In the genomic region with DNA sequence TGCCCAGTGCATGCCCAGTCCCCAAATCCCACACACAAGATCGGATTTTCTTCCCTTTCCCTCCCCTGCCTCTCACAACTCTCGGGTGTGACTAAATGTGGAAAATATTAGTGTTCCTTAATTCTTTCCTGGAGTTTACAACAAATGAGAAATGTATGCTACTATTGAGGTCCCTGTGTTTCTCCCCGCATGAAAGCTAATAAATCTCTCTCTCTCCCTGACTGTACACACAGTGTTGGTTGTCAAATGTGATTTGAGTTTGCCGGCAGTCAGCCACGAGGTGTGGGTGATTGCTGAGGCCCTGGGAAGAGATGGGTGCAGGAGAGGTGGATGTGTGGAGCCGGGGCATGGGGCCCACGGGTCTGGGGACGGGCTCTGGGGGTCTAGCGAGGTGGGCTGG, we compare ENCODE assay signal across 18 cellular contexts.
DNase-seq lines count a peak whose midpoint lies in the region; ATAC-seq and TF ChIP-seq lines count a peak whose summit lies in the region.
"Had no signal": no experiment of that assay in that cellular context is flagged by ENCODE, and none has a peak within 500 bp of the region (broad histone marks: within the 10 kb centered on the region; RNA-seq: fewer than 3 reads in every experiment).

No MANE protein-coding gene starts in this region.

- H3K27me3 Mint-ChIP-seq in activated naive CD4-positive, alpha-beta T cell treated with anti-CD3 and anti-CD28 coated beads, Interleukin-2, amount 50 U/mL, for 24 hours, result peaks cover 3% of the 10 kb centered on the region
- H3K27me3 Mint-ChIP-seq in stimulated activated memory B cell treated with anti-CD40 and anti-IgM and Interleukin-4, amounts not matched to agents 10 μg/mL and 1 μg/mL and 100 μg/mL, for 72 hours, result no peaks in the 10 kb centered on the region
- H3K27me3 Mint-ChIP-seq in endothelial cell (ENCODE audit: unreplicated experiment), result peaks cover 5% of the 10 kb centered on the region

- peaks cover 25 to 29% of the 10 kb centered on the region in 2 experiments for H3K4me1 ChIP-seq in HCT116 (ENCODE audit: control insufficient read depth in 1 of 2, insufficient read depth in 2 of 2, low read length in 2 of 2)
- H3K4me1 ChIP-seq in adipocyte (ENCODE audit: control insufficient read depth, insufficient read depth, low read length), result no peaks in the 10 kb centered on the region
- H3K4me1 ChIP-seq: ascending aorta, colonic mucosa had no signal

- peaks cover 27% of the 10 kb centered on the region for H3K4me1 Mint-ChIP-seq in activated naive CD4-positive, alpha-beta T cell treated with anti-CD3 and anti-CD28 coated beads, Interleukin-2, amount 50 U/mL, for 24 hours
- peaks cover 40% of the 10 kb centered on the region for H3K4me1 Mint-ChIP-seq in stimulated activated memory B cell treated with anti-CD40 and anti-IgM and Interleukin-4, amounts not matched to agents 10 μg/mL and 1 μg/mL and 100 μg/mL, for 72 hours
- H3K4me1 Mint-ChIP-seq in endothelial cell (ENCODE audit: unreplicated experiment), result peaks cover 15% of the 10 kb centered on the region

- CTCF ChIA-PET in HCT116 (lab: Charles Lee), result no interaction called here

- POLR2A ChIA-PET in HCT116 (lab: Charles Lee), result no interaction called here

- TF ChIP-seq RAD21 in HCT116 (IDR thresholded peaks at IDR 0.05; ENCODE audit: low read depth), result no peak

- H3K36me3 ChIP-seq in HCT116 (ENCODE audit: control insufficient read depth in 1 of 2, insufficient read depth in 2 of 2, low read length in 2 of 2), result no peaks in the 10 kb centered on the region
- H3K36me3 ChIP-seq in adipocyte (ENCODE audit: control insufficient read depth, insufficient read depth, low read length, severe bottlenecking), result no peaks in the 10 kb centered on the region
- H3K36me3 ChIP-seq: ascending aorta, colonic mucosa, ovary had no signal

- H4K20me1 ChIP-seq in HCT116 (ENCODE audit: insufficient read depth), result no peaks in the 10 kb centered on the region

- peak overlapping the region; percentile 47 for H3K4me3 Mint-ChIP-seq in activated naive CD4-positive, alpha-beta T cell treated with anti-CD3 and anti-CD28 coated beads, Interleukin-2, amount 50 U/mL, for 24 hours
- peak overlapping the region; percentile 24 for H3K4me3 Mint-ChIP-seq in stimulated activated memory B cell treated with anti-CD40 and anti-IgM and Interleukin-4, amounts not matched to agents 10 μg/mL and 1 μg/mL and 100 μg/mL, for 72 hours
- no peak overlapping the region for H3K4me3 Mint-ChIP-seq in endothelial cell (ENCODE audit: unreplicated experiment)

- no peaks in the 10 kb centered on the region for H3K9me3 ChIP-seq in HCT116 (ENCODE audit: control insufficient read depth in 1 of 2, insufficient read depth in 1 of 2, low read depth in 1 of 2, low read length in 2 of 2)
- H3K9me3 ChIP-seq in adipocyte (ENCODE audit: control insufficient read depth, low read length), result peaks cover 7% of the 10 kb centered on the region
- H3K9me3 ChIP-seq: ascending aorta, colonic mucosa, ovary had no signal

- H2AFZ ChIP-seq in HCT116 (ENCODE audit: low read depth, low read length, poor library complexity, severe bottlenecking), result no peak overlapping the region

- intact Hi-C loops in HCT116 (cut with micrococcal nuclease), result no loop called here

- TF ChIP-seq CTCF in HCT116 (IDR thresholded peaks at IDR 0.05 in 2 of 3, conservative IDR thresholded peaks at IDR 0.05 in 1 of 3; ENCODE audit: borderline replicate concordance in 1 of 3, insufficient read depth in 1 of 3, low read depth in 2 of 3, low read length in 2 of 3) (no peak), endothelial cell (IDR thresholded peaks at IDR 0.05; ENCODE audit: unreplicated experiment) (no peak)

- H3K36me3 Mint-ChIP-seq in activated naive CD4-positive, alpha-beta T cell treated with anti-CD3 and anti-CD28 coated beads, Interleukin-2, amount 50 U/mL, for 24 hours, result peaks cover 1% of the 10 kb centered on the region
- H3K36me3 Mint-ChIP-seq in activated naive CD4-positive, alpha-beta T cell treated with anti-CD3 and anti-CD28 coated beads, Interleukin-2, amount 50 U/mL, for 72 hours, result no peaks in the 10 kb centered on the region
- H3K36me3 Mint-ChIP-seq in stimulated activated memory B cell treated with anti-CD40 and anti-IgM and Interleukin-4, amounts not matched to agents 10 μg/mL and 1 μg/mL and 100 μg/mL, for 72 hours, result no peaks in the 10 kb centered on the region
- peaks cover 11% of the 10 kb centered on the region for H3K36me3 Mint-ChIP-seq in endothelial cell (ENCODE audit: low read depth, unreplicated experiment)

- TF ChIP-seq POLR2A in HCT116 (IDR thresholded peaks at IDR 0.05; ENCODE audit: borderline replicate concordance, extremely low read depth, insufficient read depth, insufficient read length), result no peak

- no peak for DNase-seq in activated naive CD4-positive, alpha-beta T cell treated with anti-CD3 and anti-CD28 coated beads, Interleukin-2, amount 50 U/mL, for 72 hours (ENCODE audit: low spot score in 2 of 2)
- DNase-seq in HCT116 (ENCODE audit: low read depth, low spot score) (no peak), adipocyte (ENCODE audit: low read depth) (peak; percentile 4), endothelial cell (ENCODE audit: low spot score) (no peak), NCI-H1694 (lab: John Stamatoyannopoulos, UW) (no peak), NCI-H510A treated with DMSO at 0.1 percent for 48 hours (lab: John Stamatoyannopoulos, UW) (no peak)
- DNase-seq: activated T-cell treated with anti-CD3 and anti-CD28 coated beads, Interleukin-2, amount 50 U/mL, for 1 hour; colonic mucosa; DMS53; Kasumi-1; OCI-M1; ovary; stimulated activated naive CD4-positive, alpha-beta T cell had no signal

- H3K79me2 ChIP-seq in HCT116 (ENCODE audit: insufficient read depth, low read length), result no peaks in the 10 kb centered on the region

- no peak for ATAC-seq in activated naive CD4-positive, alpha-beta T cell treated with anti-CD3 and anti-CD28 coated beads, Interleukin-2, amount 50 U/mL, for 72 hours
- no peak for ATAC-seq in HCT116
- ATAC-seq in stimulated activated memory B cell treated with anti-CD40 and anti-IgM and Interleukin-4, amounts not matched to agents 10 μg/mL and 1 μg/mL and 100 μg/mL, for 72 hours, result peak; percentile 34

- H3K27ac Mint-ChIP-seq in activated naive CD4-positive, alpha-beta T cell treated with anti-CD3 and anti-CD28 coated beads, Interleukin-2, amount 50 U/mL, for 24 hours, result no peak overlapping the region
- H3K27ac Mint-ChIP-seq in activated naive CD4-positive, alpha-beta T cell treated with anti-CD3 and anti-CD28 coated beads, Interleukin-2, amount 50 U/mL, for 72 hours, result no peak overlapping the region
- peak overlapping the region; percentile 15 for H3K27ac Mint-ChIP-seq in stimulated activated memory B cell treated with anti-CD40 and anti-IgM and Interleukin-4, amounts not matched to agents 10 μg/mL and 1 μg/mL and 100 μg/mL, for 72 hours
- H3K27ac Mint-ChIP-seq in endothelial cell (ENCODE audit: unreplicated experiment), result no peak overlapping the region

- no peaks in the 10 kb centered on the region for H3K9me2 ChIP-seq in HCT116 (ENCODE audit: insufficient read depth)

- BruUV-seq in HCT116 (replicated peaks; lab: Mats Ljungman, UMichigan), result no TSS peak

- RAD21 ChIA-PET in HCT116 (lab: Charles Lee; ENCODE audit: low non-redundant PET in 1 of 2, low total read pairs in 2 of 2, uncharacterized antibody in 2 of 2, unreplicated experiment in 2 of 2), result no interaction called here

- H3K4me2 ChIP-seq in HCT116 (ENCODE audit: low read length), result peak overlapping the region; percentile 71

- no peaks in the 10 kb centered on the region for H3K9me3 Mint-ChIP-seq in activated naive CD4-positive, alpha-beta T cell treated with anti-CD3 and anti-CD28 coated beads, Interleukin-2, amount 50 U/mL, for 24 hours
- H3K9me3 Mint-ChIP-seq in activated naive CD4-positive, alpha-beta T cell treated with anti-CD3 and anti-CD28 coated beads, Interleukin-2, amount 50 U/mL, for 72 hours, result no peaks in the 10 kb centered on the region
- no peaks in the 10 kb centered on the region for H3K9me3 Mint-ChIP-seq in stimulated activated memory B cell treated with anti-CD40 and anti-IgM and Interleukin-4, amounts not matched to agents 10 μg/mL and 1 μg/mL and 100 μg/mL, for 72 hours
- no peaks in the 10 kb centered on the region for H3K9me3 Mint-ChIP-seq in endothelial cell (ENCODE audit: unreplicated experiment)

- H3K4me3 ChIP-seq in HCT116 (replicated peaks in 1 of 2; ENCODE audit: low read depth in 1 of 2, low read length in 2 of 2) (no peak overlapping the region), adipocyte (ENCODE audit: low read length) (no peak overlapping the region)
- H3K4me3 ChIP-seq: ascending aorta, colonic mucosa, ovary, skin epidermis had no signal

- H3K27me3 ChIP-seq in HCT116 (ENCODE audit: insufficient read depth, low read length) (no peaks in the 10 kb centered on the region), adipocyte (replicated peaks; ENCODE audit: control insufficient read depth, insufficient read depth, low read length) (peaks cover 79% of the 10 kb centered on the region)
- H3K27me3 ChIP-seq: ascending aorta, colonic mucosa, ovary had no signal

- no peak overlapping the region for H3K27ac ChIP-seq in HCT116 (ENCODE audit: low read depth, low read length)
- H3K27ac ChIP-seq: ascending aorta, colonic mucosa, epithelial cell of prostate, ovary, skin epidermis had no signal

- H3K9ac ChIP-seq in HCT116 (ENCODE audit: low read length), result no peak overlapping the region
- no peak overlapping the region for H3K9ac ChIP-seq in adipocyte (ENCODE audit: low read length)

TF ChIP-seq in HCT116, 20 proteins besides CTCF, POLR2A, EP300 and RAD21 (continues in another document):
- no peak for TF ChIP-seq ZFX (IDR thresholded peaks at IDR 0.05)
- no peak for TF ChIP-seq EZH2phosphoT487 (IDR thresholded peaks at IDR 0.05; ENCODE audit: borderline replicate concordance)
- TF ChIP-seq SRF (IDR thresholded peaks at IDR 0.05; ENCODE audit: low read depth), result no peak
- TF ChIP-seq, protein P1, sequence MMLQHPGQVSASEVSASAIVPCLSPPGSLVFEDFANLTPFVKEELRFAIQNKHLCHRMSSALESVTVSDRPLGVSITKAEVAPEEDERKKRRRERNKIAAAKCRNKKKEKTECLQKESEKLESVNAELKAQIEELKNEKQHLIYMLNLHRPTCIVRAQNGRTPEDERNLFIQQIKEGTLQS (IDR thresholded peaks at IDR 0.05), result no peak
